12 cellular contexts compared by ENCODE assay signal in genomic region chr6:74249658-74250057, GRCh38.
A peak's percentile ranks its signal among the peaks of the same experiment; 100 is the strongest.
DNase-seq lines count a peak whose midpoint lies in the region; ATAC-seq lines count a peak whose summit lies in the region.
"Had no signal": no experiment of that assay in that cellular context is flagged by ENCODE, and none has a peak within 500 bp of the region (broad histone marks: within the 10 kb centered on the region; RNA-seq: fewer than 3 reads in every experiment).

No MANE protein-coding gene starts in this region.

- CTCF ChIA-PET in naive thymus-derived CD4-positive, alpha-beta T cell (lab: Charles Lee): no interaction called here

- no peaks in the 10 kb centered on the region for H3K36me3 ChIP-seq in naive thymus-derived CD4-positive, alpha-beta T cell (ENCODE audit: control insufficient read depth in 2 of 3, insufficient read depth in 3 of 3, low read length in 3 of 3)
- H3K36me3 ChIP-seq in neuronal stem cell (replicated peaks in 1 of 2; ENCODE audit: control insufficient read depth in 2 of 2, insufficient read depth in 2 of 2, low read length in 2 of 2): no peaks in the 10 kb centered on the region
- H3K36me3 ChIP-seq: neutrophil had no signal

- no peak overlapping the region for H2BK120ac ChIP-seq in neuronal stem cell (ENCODE audit: low read depth, low read length)

- H3K27ac ChIP-seq in naive thymus-derived CD4-positive, alpha-beta T cell (ENCODE audit: low read depth, low read length): no peak overlapping the region
- no peak overlapping the region for H3K27ac ChIP-seq in neuronal stem cell (replicated peaks; ENCODE audit: low read length)
- H3K27ac ChIP-seq: neutrophil had no signal

- H2AK5ac ChIP-seq in neuronal stem cell (ENCODE audit: low read depth, low read length): no peak overlapping the region

- no peaks in the 10 kb centered on the region for H3K36me3 Mint-ChIP-seq in naive thymus-derived CD4-positive, alpha-beta T cell

- H3K4ac ChIP-seq in neuronal stem cell (ENCODE audit: low read length): no peak overlapping the region

- H3K9me3 ChIP-seq in naive thymus-derived CD4-positive, alpha-beta T cell (ENCODE audit: control insufficient read depth in 2 of 3, low read length in 3 of 3): no peaks in the 10 kb centered on the region
- H3K9me3 ChIP-seq in neuronal stem cell (replicated peaks in 1 of 2; ENCODE audit: control insufficient read depth in 2 of 2, insufficient read depth in 1 of 2, low read depth in 1 of 2, low read length in 2 of 2): no peaks in the 10 kb centered on the region
- H3K9me3 ChIP-seq: neutrophil had no signal

- no peaks in the 10 kb centered on the region for H3K27me3 Mint-ChIP-seq in naive thymus-derived CD4-positive, alpha-beta T cell

- no peak overlapping the region for H3K4me3 Mint-ChIP-seq in naive thymus-derived CD4-positive, alpha-beta T cell
- H3K4me3 Mint-ChIP-seq: activated naive CD4-positive, alpha-beta T cell treated with anti-CD3 and anti-CD28 coated beads for 36 hours had no signal

- no peak overlapping the region for H3K23ac ChIP-seq in neuronal stem cell (ENCODE audit: low read depth, low read length, poor library complexity)

- DNase-seq in SW480 (ENCODE audit: low spot score): peak; percentile 50
- peak; percentile 91 for DNase-seq in renal cortical epithelial cell (ENCODE audit: low read depth)
- no peak for DNase-seq in stimulated activated naive CD4-positive, alpha-beta T cell (lab: John Stamatoyannopoulos, UW)
- no peak for DNase-seq in naive thymus-derived CD4-positive, alpha-beta T cell
- DNase-seq in left colon: no peak
- no peak for DNase-seq in neuronal stem cell (ENCODE audit: low spot score)
- DNase-seq: activated CD4-positive, CD25-positive, alpha-beta regulatory T cell treated with anti-CD3 and anti-CD28 coated beads, Interleukin-2, amount 50 U/mL, for 72 hours; activated naive CD4-positive, alpha-beta T cell treated with anti-CD3 and anti-CD28 coated beads for 36 hours; NCI-H2029 treated with DMSO at 0.1 percent for 48 hours had no signal

- H3K27ac Mint-ChIP-seq in naive thymus-derived CD4-positive, alpha-beta T cell: no peak overlapping the region
- H3K27ac Mint-ChIP-seq: activated naive CD4-positive, alpha-beta T cell treated with anti-CD3 and anti-CD28 coated beads for 36 hours had no signal

- intact Hi-C loops in naive thymus-derived CD4-positive, alpha-beta T cell (cut with micrococcal nuclease): no loop called here
- intact Hi-C loops in left colon (cut with DNase I, micrococcal nuclease): no loop called here

- no peak overlapping the region for H3K4me2 ChIP-seq in neuronal stem cell (ENCODE audit: insufficient read depth, low read length, poor library complexity, severe bottlenecking)

- ATAC-seq in GM19324 (IDR thresholded peaks at IDR 0.05; ENCODE audit: low FRiP score, unreplicated experiment): peak; percentile 59
- ATAC-seq in HG03095 (IDR thresholded peaks at IDR 0.05; ENCODE audit: unreplicated experiment): peak; percentile 59
- no peak for ATAC-seq in naive thymus-derived CD4-positive, alpha-beta T cell
- no peak for ATAC-seq in left colon

- H3K9ac ChIP-seq in neuronal stem cell (ENCODE audit: low read depth, low read length, poor library complexity): no peak overlapping the region

- H4K8ac ChIP-seq in neuronal stem cell (ENCODE audit: low read depth, low read length): no peak overlapping the region

- H2BK12ac ChIP-seq in neuronal stem cell (ENCODE audit: low read length): no peak overlapping the region

- no CpG with 5 or more reads among the region's 2 CpGs for WGBS in neuronal stem cell (ENCODE audit: extremely low coverage in 2 of 2, insufficient read length in 2 of 2, insufficient replicate concordance in 1 of 2), 2 donors

- H2BK5ac ChIP-seq in neuronal stem cell (ENCODE audit: low read length): no peak overlapping the region

- no peaks in the 10 kb centered on the region for H3K4me1 ChIP-seq in naive thymus-derived CD4-positive, alpha-beta T cell (ENCODE audit: control insufficient read depth in 2 of 2, insufficient read depth in 2 of 2, low read length in 2 of 2)
- H3K4me1 ChIP-seq in neuronal stem cell (ENCODE audit: control insufficient read depth in 2 of 2, insufficient read depth in 1 of 2, low read depth in 1 of 2, low read length in 2 of 2): no peaks in the 10 kb centered on the region

- no peak overlapping the region for H2AFZ ChIP-seq in neuronal stem cell (ENCODE audit: low read length)

- no peaks in the 10 kb centered on the region for H3K27me3 ChIP-seq in naive thymus-derived CD4-positive, alpha-beta T cell (ENCODE audit: control insufficient read depth in 2 of 2, insufficient read depth in 2 of 2, low read length in 2 of 2)
- no peaks in the 10 kb centered on the region for H3K27me3 ChIP-seq in neuronal stem cell (ENCODE audit: control insufficient read depth in 3 of 3, insufficient read depth in 3 of 3, low read depth in 1 of 3, low read length in 3 of 3)
- H3K27me3 ChIP-seq: neutrophil had no signal

- peaks cover 0 to 18% (median under 1%) of the 10 kb centered on the region in 11 donors for H3K9me3 Mint-ChIP-seq in naive thymus-derived CD4-positive, alpha-beta T cell
- H3K9me3 Mint-ChIP-seq: activated naive CD4-positive, alpha-beta T cell treated with anti-CD3 and anti-CD28 coated beads for 36 hours had no signal

- H4K91ac ChIP-seq in neuronal stem cell (ENCODE audit: low read depth, low read length, poor library complexity): no peak overlapping the region

- H3K14ac ChIP-seq in neuronal stem cell (ENCODE audit: low read length): no peak overlapping the region

- H3K4me3 ChIP-seq in naive thymus-derived CD4-positive, alpha-beta T cell (ENCODE audit: low read length): no peak overlapping the region
- H3K4me3 ChIP-seq in neuronal stem cell (ENCODE audit: low read length in 2 of 2): no peak overlapping the region

- no peaks in the 10 kb centered on the region for H3K4me1 Mint-ChIP-seq in naive thymus-derived CD4-positive, alpha-beta T cell

- H3K79me1 ChIP-seq in neuronal stem cell (ENCODE audit: low read depth, low read length): no peaks in the 10 kb centered on the region

- POLR2A ChIA-PET in naive thymus-derived CD4-positive, alpha-beta T cell (lab: Charles Lee): no interaction called here

- H2BK15ac ChIP-seq in neuronal stem cell (ENCODE audit: low read length): no peak overlapping the region

- no peak overlapping the region for H3K18ac ChIP-seq in neuronal stem cell (ENCODE audit: low read length)

Comparison
In these comparisons a context has a peak if more than half of its experiments do, and no peak if none do; other contexts are left out.
1. ATAC-seq: peak in GM19324 (single experiment) and HG03095 (single experiment); none in naive thymus-derived CD4-positive, alpha-beta T cell (single experiment) and left colon (single experiment).
2. DNase-seq: peak in SW480 (single experiment) and renal cortical epithelial cell (single experiment); none in stimulated activated naive CD4-positive, alpha-beta T cell (0 of 6), naive thymus-derived CD4-positive, alpha-beta T cell (0 of 9), left colon (0 of 2) and neuronal stem cell (single experiment).